Comparison of ENCODE assay signal across 23 cellular contexts in genomic region chr2:235774153-235774552, GRCh38.
"Had no signal": no experiment of that assay in that cellular context is flagged by ENCODE, and none has a peak within 500 bp of the region (broad histone marks: within the 10 kb centered on the region; RNA-seq: fewer than 3 reads in every experiment).

No MANE protein-coding gene starts in this region.

- H3K9me3 ChIP-seq: psoas muscle, right lobe of liver, spleen, thoracic aorta, transverse colon had no signal

- H3K36me3 ChIP-seq: right lobe of liver, spleen, thoracic aorta had no signal

- H3K27me3 ChIP-seq: right lobe of liver, spleen, transverse colon had no signal

- H3K4me3 ChIP-seq: lung, psoas muscle, right lobe of liver, spleen, thoracic aorta, transverse colon had no signal

- H3K4me1 ChIP-seq: psoas muscle, right lobe of liver, spleen, transverse colon had no signal

- H3K9me3 Mint-ChIP-seq: naive B cell; nephron; stimulated activated naive B cell treated with anti-CD40 and anti-IgM and Interleukin-4, amounts not matched to agents 10 μg/mL and 1 μg/mL and 100 μg/mL, for 72 hours; stimulated activated naive CD8-positive, alpha-beta T cell treated with anti-CD3 and anti-CD28 coated beads, Interleukin-15, amount 100 ng/mL, for 72 hours had no signal

- H3K4me3 Mint-ChIP-seq: naive B cell; nephron; stimulated activated naive B cell treated with anti-CD40 and anti-IgM and Interleukin-4, amounts not matched to agents 10 μg/mL and 1 μg/mL and 100 μg/mL, for 72 hours; stimulated activated naive CD8-positive, alpha-beta T cell treated with anti-CD3 and anti-CD28 coated beads, Interleukin-15, amount 100 ng/mL, for 72 hours had no signal

- ATAC-seq: left colon; left ventricle myocardium superior; psoas muscle; right lobe of liver; stimulated activated naive B cell treated with anti-CD40 and anti-IgM and Interleukin-4, amounts not matched to agents 10 μg/mL and 1 μg/mL and 100 μg/mL, for 72 hours; stimulated activated naive CD8-positive, alpha-beta T cell treated with anti-CD3 and anti-CD28 coated beads, Interleukin-15, amount 100 ng/mL, for 72 hours had no signal

- H3K27ac Mint-ChIP-seq: nephron; stimulated activated naive B cell treated with anti-CD40 and anti-IgM and Interleukin-4, amounts not matched to agents 10 μg/mL and 1 μg/mL and 100 μg/mL, for 72 hours; stimulated activated naive CD8-positive, alpha-beta T cell treated with anti-CD3 and anti-CD28 coated beads, Interleukin-15, amount 100 ng/mL, for 72 hours had no signal

- H3K36me3 Mint-ChIP-seq: naive B cell; stimulated activated naive B cell treated with anti-CD40 and anti-IgM and Interleukin-4, amounts not matched to agents 10 μg/mL and 1 μg/mL and 100 μg/mL, for 72 hours had no signal

- H3K27ac ChIP-seq: psoas muscle, right lobe of liver, spleen, thoracic aorta, transverse colon had no signal

- H3K4me1 Mint-ChIP-seq: naive B cell; nephron; stimulated activated naive B cell treated with anti-CD40 and anti-IgM and Interleukin-4, amounts not matched to agents 10 μg/mL and 1 μg/mL and 100 μg/mL, for 72 hours; stimulated activated naive CD8-positive, alpha-beta T cell treated with anti-CD3 and anti-CD28 coated beads, Interleukin-15, amount 100 ng/mL, for 72 hours had no signal

- DNase-seq: central memory CD4-positive, alpha-beta T cell; effector memory CD4-positive, alpha-beta T cell; erythroblast; foreskin melanocyte; hypothalamus; left colon; left ventricle myocardium superior; mesenchymal stem cell; naive B cell; psoas muscle; retina; right lobe of liver; spleen; stimulated activated CD4-positive, alpha-beta T cell treated with anti-CD3 and anti-CD28 coated beads, Interleukin-15, amount 100 ng/mL, for 24 hours; stimulated activated CD4-positive, alpha-beta T cell treated with anti-CD3 and anti-CD28 coated beads, Interleukin-1b, Interleukin-23, amount 100 ng/mL, for 48 hours; stimulated activated CD4-positive, alpha-beta T cell treated with anti-CD3 and anti-CD28 coated beads, Interleukin-4, amount 100 ng/mL, for 24 hours; stimulated activated naive B cell treated with anti-CD40 and anti-IgM and Interleukin-4, amounts not matched to agents 10 μg/mL and 1 μg/mL and 100 μg/mL, for 72 hours; stimulated activated naive CD8-positive, alpha-beta T cell treated with anti-CD3 and anti-CD28 coated beads, Interleukin-15, amount 100 ng/mL, for 72 hours; substantia nigra; transverse colon had no signal
